In genomic region chr9:135343733-135344522, GRCh38 we compare ENCODE assay signal across 9 cellular contexts.
A peak's percentile ranks its signal among the peaks of the same experiment; 100 is the strongest.
DNase-seq lines count a peak whose midpoint lies in the region; ATAC-seq, FAIRE-seq and TF ChIP-seq lines count a peak whose summit lies in the region.
"Had no signal": no experiment of that assay in that cellular context is flagged by ENCODE, and none has a peak within 500 bp of the region (broad histone marks: within the 10 kb centered on the region; RNA-seq: fewer than 3 reads in every experiment).

No MANE protein-coding gene starts in this region.

- H3K9ac ChIP-seq in H1 (replicated peaks in 1 of 4; ENCODE audit: extremely low read depth in 1 of 4, low read depth in 3 of 4, low read length in 3 of 4) = no peak overlapping the region

- no peak overlapping the region for H3K23ac ChIP-seq in H1 (ENCODE audit: insufficient read length)

- peak overlapping the region; percentile 98; the same call in 1 of the 2 replicates for H2BK12ac ChIP-seq in H1 (ENCODE audit: low read depth, low read length)

- H3K36me3 Mint-ChIP-seq in activated CD4-positive, alpha-beta T cell treated with anti-CD3 and anti-CD28 coated beads, Interleukin-2, amount 10 ng/mL, durations not matched to agents 24 days and 14 days (ENCODE audit: low read depth) = no peaks in the 10 kb centered on the region

- H3K36me3 ChIP-seq in H1 (ENCODE audit: control insufficient read depth in 2 of 4, insufficient read depth in 4 of 4, low read length in 3 of 4) (no peaks in the 10 kb centered on the region), thoracic aorta (no peaks in the 10 kb centered on the region)

- peaks cover under 1% of the 10 kb centered on the region for H3K27me3 Mint-ChIP-seq in activated CD4-positive, alpha-beta T cell treated with anti-CD3 and anti-CD28 coated beads, Interleukin-2, amount 10 ng/mL, durations not matched to agents 24 days and 14 days

- FAIRE-seq in H1 (lab: Jason Lieb, UNC) = no peak

- POLR2A ChIA-PET in H1 (lab: Charles Lee; ENCODE audit: partially characterized antibody) = interaction anchor here (0.9 kb wide), 1 partner anchor 57 kb away, joined by 3 read pairs; no protein-coding TSS in a partner anchor

- H2BK5ac ChIP-seq in H1 (ENCODE audit: low read depth, low read length) = peak overlapping the region; percentile 98; the same call in 1 of the 2 replicates

- peak overlapping the region; percentile 97 for H2BK15ac ChIP-seq in H1 (ENCODE audit: low read length)

- CTCF ChIA-PET in H1 (lab: Charles Lee; ENCODE audit: partially characterized antibody) = interaction anchor here (0.6 to 9.5 kb wide), 30 partner anchors 9 to 257 kb away, joined by 3 to 74 read pairs (median 5); no protein-coding TSS in a partner anchor

- peak in 2 of 3 experiments; percentile 98; a peak in 3 of 4 replicates for TF ChIP-seq CTCF in H1 (IDR thresholded peaks at IDR 0.05; ENCODE audit: control extremely low read depth in 1 of 3, insufficient read depth in 1 of 3, low read depth in 1 of 3, low read length in 3 of 3)
- peak; percentile 68 for TF ChIP-seq CTCF in thoracic aorta (IDR thresholded peaks at IDR 0.05)

- intact Hi-C loops in activated CD4-positive, alpha-beta T cell treated with anti-CD3 and anti-CD28 coated beads, Interleukin-2, amount 10 ng/mL, durations not matched to agents 24 days and 14 days (cut with micrococcal nuclease) = loop anchor here (1.0 kb wide), 1 partner anchor 258 kb away; no protein-coding TSS in a partner anchor

- no peak overlapping the region for H3K4me2 ChIP-seq in H1 (ENCODE audit: insufficient read depth in 1 of 2, low read depth in 2 of 2, low read length in 2 of 2)

- H3K27me3 ChIP-seq in H1 (replicated peaks in 1 of 4; ENCODE audit: control insufficient read depth in 3 of 4, extremely low read depth in 1 of 4, insufficient read depth in 3 of 4, low read length in 3 of 4) = no peaks in the 10 kb centered on the region
- H3K27me3 ChIP-seq in thoracic aorta (replicated peaks; ENCODE audit: insufficient read depth) = peaks cover 4% of the 10 kb centered on the region

- no peaks in the 10 kb centered on the region for H3K4me1 Mint-ChIP-seq in activated CD4-positive, alpha-beta T cell treated with anti-CD3 and anti-CD28 coated beads, Interleukin-2, amount 10 ng/mL, durations not matched to agents 24 days and 14 days
- H3K4me1 Mint-ChIP-seq: central memory CD8-positive, alpha-beta T cell had no signal

- H2BK20ac ChIP-seq in H1 (ENCODE audit: low read length) = peak overlapping the region; percentile 98

- no peak overlapping the region for H2AK5ac ChIP-seq in H1 (ENCODE audit: low read depth, low read length)

- peak overlapping the region; percentile 5 for H4K91ac ChIP-seq in H1 (replicated peaks; ENCODE audit: insufficient read length, low read length)

- no peaks in the 10 kb centered on the region for H3K79me1 ChIP-seq in H1 (ENCODE audit: low read depth, low read length)

- H3K4me1 ChIP-seq in H1 (replicated peaks in 1 of 4; ENCODE audit: control insufficient read depth in 3 of 4, insufficient read depth in 4 of 4, low read length in 3 of 4) = peaks cover 2 to 29% (median 20%) of the 10 kb centered on the region in 4 experiments
- peaks cover 0 to 6% of the 10 kb centered on the region in 2 donors for H3K4me1 ChIP-seq in thoracic aorta (ENCODE audit: control insufficient read depth in 1 of 2, low read depth in 2 of 2)

- no peak overlapping the region for H3K14ac ChIP-seq in H1 (ENCODE audit: insufficient read length)

- no peak overlapping the region for H2BK120ac ChIP-seq in H1 (replicated peaks; ENCODE audit: low read depth, low read length)

- H3K27ac ChIP-seq in H1 (ENCODE audit: low read depth, low read length) = no peak overlapping the region
- H3K27ac ChIP-seq in thoracic aorta = no peak overlapping the region

- no peak overlapping the region for H3K27ac Mint-ChIP-seq in activated CD4-positive, alpha-beta T cell treated with anti-CD3 and anti-CD28 coated beads, Interleukin-2, amount 10 ng/mL, durations not matched to agents 24 days and 14 days

- DNase-seq in NCI-H1417 (lab: John Stamatoyannopoulos, UW) = peak; percentile 29 to 48 (median 47)
- DNase-seq in NCI-H1417 treated with DMSO at 0.1 percent for 48 hours (lab: John Stamatoyannopoulos, UW) = no peak
- DNase-seq in NCI-H1694 (lab: John Stamatoyannopoulos, UW) = peak; percentile 34
- DNase-seq in activated CD4-positive, alpha-beta T cell treated with anti-CD3 and anti-CD28 coated beads, Interleukin-2, amount 10 ng/mL, durations not matched to agents 24 days and 14 days = peak; percentile 87
- DNase-seq in H1 (ENCODE audit: low read depth in 1 of 2, low spot score in 2 of 2) = peak; percentile 39 to 96
- peak; percentile 9 for DNase-seq in myocyte (ENCODE audit: low read depth)
- no peak for DNase-seq in thoracic aorta (ENCODE audit: low spot score)

- no peak for TF ChIP-seq EP300 in H1 (IDR thresholded peaks at IDR 0.05; ENCODE audit: borderline replicate concordance in 1 of 2, low read depth in 2 of 2, low read length in 2 of 2)

- no peak overlapping the region for H4K8ac ChIP-seq in H1 (ENCODE audit: extremely low read depth, insufficient read depth, low read length)

- no peak for TF ChIP-seq POLR2A in H1 (IDR thresholded peaks at IDR 0.05; ENCODE audit: control extremely low read depth in 1 of 2, low read depth in 2 of 2, low read length in 2 of 2)

- H4K5ac ChIP-seq in H1 (ENCODE audit: insufficient read length, low read depth, low read length) = peak overlapping the region; percentile 13

- H3K56ac ChIP-seq in H1 (replicated peaks; ENCODE audit: insufficient read length, low read depth, low read length) = no peak overlapping the region

- H3K9me3 ChIP-seq in H1 (ENCODE audit: insufficient read depth in 2 of 2, low read depth in 1 of 2, low read length in 1 of 2) = no peaks in the 10 kb centered on the region
- H3K9me3 ChIP-seq in thoracic aorta = no peaks in the 10 kb centered on the region

- no peak overlapping the region for H3K4me3 ChIP-seq in H1 (ENCODE audit: extremely low read depth in 1 of 4, insufficient read depth in 2 of 4, low read depth in 3 of 4, low read length in 4 of 4)
- no peak overlapping the region for H3K4me3 ChIP-seq in thoracic aorta

- no peaks in the 10 kb centered on the region for H3K9me3 Mint-ChIP-seq in activated CD4-positive, alpha-beta T cell treated with anti-CD3 and anti-CD28 coated beads, Interleukin-2, amount 10 ng/mL, durations not matched to agents 24 days and 14 days
- H3K9me3 Mint-ChIP-seq: central memory CD8-positive, alpha-beta T cell had no signal

- H3K4ac ChIP-seq in H1 (replicated peaks; ENCODE audit: insufficient read length, low read depth, low read length) = peak overlapping the region; percentile 55

- no peaks in the 10 kb centered on the region for H3K23me2 ChIP-seq in H1 (ENCODE audit: low read depth, low read length)

- H3K79me2 ChIP-seq in H1 (ENCODE audit: control insufficient read depth in 1 of 2, insufficient read depth in 2 of 2, low read length in 2 of 2) = no peaks in the 10 kb centered on the region

- ATAC-seq in thoracic aorta (ENCODE audit: insufficient number of reproducible peaks, low FRiP score, low read depth) = no peak
- no peak for ATAC-seq in HG03521 (IDR thresholded peaks at IDR 0.05; ENCODE audit: unreplicated experiment)

- 39% methylated on average over 27 of the region's 27 CpGs; no CpG with 5 or more reads in 1 of the 2 experiments for WGBS in H1 (ENCODE audit: extremely low coverage in 1 of 2, insufficient coverage in 1 of 2, insufficient read length in 1 of 2, insufficient replicate concordance in 2 of 2, low coverage in 1 of 2, low lambda C conversion rate in 2 of 2, missing lambda C conversion rate in 1 of 2), 2 experiments

- H2AFZ ChIP-seq in H1 (ENCODE audit: low read length) = no peak overlapping the region

- H3K4me3 Mint-ChIP-seq in activated CD4-positive, alpha-beta T cell treated with anti-CD3 and anti-CD28 coated beads, Interleukin-2, amount 10 ng/mL, durations not matched to agents 24 days and 14 days = no peak overlapping the region
- H3K4me3 Mint-ChIP-seq: central memory CD8-positive, alpha-beta T cell had no signal

- TF ChIP-seq RAD21 in H1 (IDR thresholded peaks at IDR 0.05 in 1 of 2, conservative IDR thresholded peaks at IDR 0.05 in 1 of 2; ENCODE audit: low read depth in 2 of 2, low read length in 2 of 2) = peak; percentile 94 to 98

- H4K20me1 ChIP-seq in H1 (replicated peaks in 1 of 2; ENCODE audit: control insufficient read depth in 1 of 2, insufficient read depth in 2 of 2, low read length in 2 of 2) = no peaks in the 10 kb centered on the region

- no peak overlapping the region; the same call in 1 of the 2 replicates for H3K18ac ChIP-seq in H1 (ENCODE audit: extremely low read depth, low read length)

TF ChIP-seq in H1, 55 proteins besides CTCF, POLR2A, EP300 and RAD21:
- TF ChIP-seq CREB1 (IDR thresholded peaks at IDR 0.05) (peak; percentile 49; the same call in 1 of the 2 replicates), GABPA (IDR thresholded peaks at IDR 0.05; ENCODE audit: borderline replicate concordance, insufficient read depth, low read length) (peak; percentile 73; the same call in 1 of the 2 replicates), SIN3A (conservative IDR thresholded peaks at IDR 0.05 in 1 of 2, IDR thresholded peaks at IDR 0.05 in 1 of 2; ENCODE audit: low read depth in 1 of 2, low read length in 2 of 2) (no peak), YY1 (IDR thresholded peaks at IDR 0.05; ENCODE audit: low read depth, low read length) (peak; percentile 55; the same call in 1 of the 2 replicates)
- TF ChIP-seq, protein P1, sequence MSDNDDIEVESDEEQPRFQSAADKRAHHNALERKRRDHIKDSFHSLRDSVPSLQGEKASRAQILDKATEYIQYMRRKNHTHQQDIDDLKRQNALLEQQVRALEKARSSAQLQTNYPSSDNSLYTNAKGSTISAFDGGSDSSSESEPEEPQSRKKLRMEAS (IDR thresholded peaks at IDR 0.05) = peak; percentile 59

Comparison
In these comparisons a context has a peak if more than half of its experiments do, and no peak if none do; other contexts are left out.
1. DNase-seq: peak in NCI-H1417 (3 of 3), NCI-H1694 (single experiment), activated CD4-positive, alpha-beta T cell treated with anti-CD3 and anti-CD28 coated beads, Interleukin-2, amount 10 ng/mL, durations not matched to agents 24 days and 14 days (single experiment), H1 (2 of 2) and myocyte (single experiment); none in NCI-H1417 treated with DMSO at 0.1 percent for 48 hours (single experiment) and thoracic aorta (single experiment).